ENCODE assay signal across 8 cellular contexts in the genomic region with DNA sequence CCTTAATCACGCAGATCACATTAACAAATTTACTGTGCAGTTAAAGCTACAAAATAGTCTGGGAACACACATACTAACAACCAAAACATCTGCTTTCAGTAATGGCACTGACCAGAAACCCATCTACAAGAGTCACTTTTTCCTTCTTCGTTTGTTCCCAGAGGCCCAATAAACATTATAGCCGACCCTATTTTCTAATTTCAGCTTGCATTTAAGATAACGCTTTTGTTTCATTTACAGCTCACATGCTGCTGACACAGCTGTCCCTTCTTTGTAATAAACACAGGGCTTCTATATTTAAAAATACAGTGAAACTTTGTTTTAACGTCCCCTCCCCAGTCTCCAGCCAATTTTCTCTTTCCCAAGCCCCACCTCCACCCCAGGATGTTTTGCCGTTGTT. TPM values are rescaled to one million over a fixed set of nuclear protein-coding genes. Genes with fewer than 3 reads are reported as not detected.
DNase-seq lines count a peak whose midpoint lies in the region; ATAC-seq and TF ChIP-seq lines count a peak whose summit lies in the region.

No MANE protein-coding gene starts in this region.

- no peaks in the 10 kb centered on the region for H3K27me3 ChIP-seq in subcutaneous abdominal adipose tissue (ENCODE audit: control insufficient read depth in 5 of 5, insufficient read depth in 4 of 5, low read length in 5 of 5)

- no peak for DNase-seq in AG09309 (ENCODE audit: low read depth)
- DNase-seq in HT1080 (ENCODE audit: low read depth) = peak; percentile 22
- DNase-seq in immature natural killer cell = no peak
- DNase-seq in omental fat pad (ENCODE audit: low spot score) = no peak

- ATAC-seq in HG03521 (IDR thresholded peaks at IDR 0.05; ENCODE audit: unreplicated experiment) (no peak), GM21576 (IDR thresholded peaks at IDR 0.05; ENCODE audit: unreplicated experiment) (no peak), omental fat pad (ENCODE audit: low FRiP score) (no peak)

- peaks cover 69% of the 10 kb centered on the region for H3K4me1 Mint-ChIP-seq in activated naive CD8-positive, alpha-beta T cell (ENCODE audit: low read depth)
- peaks cover 47 to 54% of the 10 kb centered on the region in 2 donors for H3K4me1 Mint-ChIP-seq in immature natural killer cell

- H3K27me3 Mint-ChIP-seq in activated naive CD8-positive, alpha-beta T cell = no peaks in the 10 kb centered on the region
- H3K27me3 Mint-ChIP-seq in immature natural killer cell (ENCODE audit: low read depth in 3 of 3) = peaks cover 21 to 35% (median 28%) of the 10 kb centered on the region in 3 donors

- H3K4me3 ChIP-seq in AG09309 (ENCODE audit: control insufficient read depth, low read depth, low read length) = peak overlapping the region; percentile 85
- H3K4me3 ChIP-seq in subcutaneous abdominal adipose tissue (ENCODE audit: low read depth in 1 of 5, low read length in 5 of 5) = peak overlapping the region; percentile 72 to 96 (median 91)

- peak overlapping the region; percentile 78 to 99 (median 96) for H3K9ac ChIP-seq in subcutaneous abdominal adipose tissue (ENCODE audit: low read length in 5 of 5)

- H3K27ac Mint-ChIP-seq in activated naive CD8-positive, alpha-beta T cell = peak overlapping the region; percentile 99
- peak overlapping the region; percentile 74 to 100 (median 94) for H3K27ac Mint-ChIP-seq in immature natural killer cell

- TF ChIP-seq CTCF in AG09309 (IDR thresholded peaks at IDR 0.05; ENCODE audit: control insufficient read depth, insufficient read depth, low read depth, low read length, missing control alignments) (no peak), omental fat pad (IDR thresholded peaks at IDR 0.05) (no peak)

- no peaks in the 10 kb centered on the region for H3K36me3 ChIP-seq in subcutaneous abdominal adipose tissue (ENCODE audit: control insufficient read depth in 5 of 5, insufficient read depth in 5 of 5, low read length in 5 of 5)

- peak overlapping the region; percentile 99 for H3K27ac ChIP-seq in subcutaneous abdominal adipose tissue (ENCODE audit: low read depth, low read length)

- H3K36me3 Mint-ChIP-seq in activated naive CD8-positive, alpha-beta T cell = peaks cover 6% of the 10 kb centered on the region
- no peaks in the 10 kb centered on the region for H3K36me3 Mint-ChIP-seq in immature natural killer cell

- no peaks in the 10 kb centered on the region for H3K9me3 ChIP-seq in subcutaneous abdominal adipose tissue (ENCODE audit: control insufficient read depth in 5 of 5, low read length in 5 of 5)

- H3K4me1 ChIP-seq in subcutaneous abdominal adipose tissue (ENCODE audit: control insufficient read depth in 5 of 5, insufficient read depth in 5 of 5, low read length in 5 of 5) = peaks cover 4 to 72% (median 57%) of the 10 kb centered on the region in 5 donors

- peak overlapping the region; percentile 99 for H3K4me3 Mint-ChIP-seq in activated naive CD8-positive, alpha-beta T cell
- H3K4me3 Mint-ChIP-seq in immature natural killer cell = peak overlapping the region; percentile 98 to 100 (median 100)

- no peaks in the 10 kb centered on the region for H3K9me3 Mint-ChIP-seq in activated naive CD8-positive, alpha-beta T cell (ENCODE audit: low read depth)
- H3K9me3 Mint-ChIP-seq in immature natural killer cell = no peaks in the 10 kb centered on the region

RNA-seq across cellular contexts. Expression of gene WBP4, which starts 1.8 kb away (rescaled TPM):
- 10.5 and 11.4 TPM in 2 replicates for total RNA-seq in HT1080 (2014; rRNA removed; shearing (Covaris generic))
- polyA plus RNA-seq in HT1080 (2015; cell fraction: cytosol; rRNA removed) = 12.3 and 13.1 TPM in 2 replicates
- 10.1 and 13.1 TPM in 2 replicates for polyA plus RNA-seq in HT1080 (2015; cell fraction: nucleus; rRNA removed)
- polyA plus RNA-seq in immature natural killer cell = 1 to 10 TPM; 3.6 to 5.4 (median 4.4) TPM
- total RNA-seq in omental fat pad = 10 to 100 TPM; 11.4 to 14.5 (median 11.8) TPM

RNA-seq across cellular contexts. Expression of gene ELF1, which starts 40.4 kb away (rescaled TPM):
- 13.4 and 31.1 TPM in 2 replicates for total RNA-seq in HT1080 (2014; rRNA removed; shearing (Covaris generic))
- polyA plus RNA-seq in HT1080 (2015; cell fraction: cytosol; rRNA removed) = 18.3 and 24.8 TPM in 2 replicates
- 37.8 and 40.7 TPM in 2 replicates for polyA plus RNA-seq in HT1080 (2015; cell fraction: nucleus; rRNA removed)
- polyA plus RNA-seq in immature natural killer cell = 100 to 1,000 TPM in 1 of 3 donors, 10 to 100 TPM in 2; 76.8 to 128 (median 92.9) TPM
- 100 to 1,000 TPM in 1 of 4 donors, 10 to 100 TPM in 3; 87.4 to 107 (median 89.9) TPM for total RNA-seq in omental fat pad
